ENCODE assay signal across 1 cellular context in the genomic region with DNA sequence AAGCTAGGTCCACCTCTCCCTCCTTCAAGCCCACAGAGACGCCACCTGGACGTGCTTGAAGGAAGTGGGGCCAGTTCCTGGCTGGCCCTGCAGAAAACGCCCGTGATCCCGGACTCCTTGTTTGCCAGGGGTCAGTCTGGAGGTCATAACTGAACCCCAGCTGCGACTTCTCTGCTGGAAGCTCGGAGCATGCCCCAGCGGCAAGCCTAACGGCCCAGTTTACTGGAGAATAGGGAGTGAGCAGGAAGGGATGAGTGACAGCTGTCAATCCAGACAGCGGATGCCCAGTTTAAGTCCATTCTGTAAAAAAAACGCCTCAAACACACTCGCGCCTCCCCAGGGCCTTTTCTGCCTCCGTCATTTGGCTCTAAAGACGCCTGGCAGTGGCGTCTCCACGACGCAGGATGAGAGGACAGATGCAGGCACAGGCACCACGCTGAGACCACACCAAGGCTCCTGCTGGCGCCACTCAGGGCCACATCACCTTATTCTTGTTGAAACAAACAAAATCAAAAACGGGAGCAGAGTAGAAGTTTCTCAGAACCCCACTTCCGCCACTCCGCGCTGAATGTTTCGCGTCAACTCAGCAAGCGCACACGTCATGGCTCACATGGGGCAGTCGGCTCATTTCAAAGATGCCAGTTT.
TF ChIP-seq lines count a peak whose summit lies in the region.

No MANE protein-coding gene starts in this region.

TF ChIP-seq in WTC11, 78 proteins besides CTCF, POLR2A, EP300 and RAD21 (continued from another document):
- TF ChIP-seq, protein P1, sequence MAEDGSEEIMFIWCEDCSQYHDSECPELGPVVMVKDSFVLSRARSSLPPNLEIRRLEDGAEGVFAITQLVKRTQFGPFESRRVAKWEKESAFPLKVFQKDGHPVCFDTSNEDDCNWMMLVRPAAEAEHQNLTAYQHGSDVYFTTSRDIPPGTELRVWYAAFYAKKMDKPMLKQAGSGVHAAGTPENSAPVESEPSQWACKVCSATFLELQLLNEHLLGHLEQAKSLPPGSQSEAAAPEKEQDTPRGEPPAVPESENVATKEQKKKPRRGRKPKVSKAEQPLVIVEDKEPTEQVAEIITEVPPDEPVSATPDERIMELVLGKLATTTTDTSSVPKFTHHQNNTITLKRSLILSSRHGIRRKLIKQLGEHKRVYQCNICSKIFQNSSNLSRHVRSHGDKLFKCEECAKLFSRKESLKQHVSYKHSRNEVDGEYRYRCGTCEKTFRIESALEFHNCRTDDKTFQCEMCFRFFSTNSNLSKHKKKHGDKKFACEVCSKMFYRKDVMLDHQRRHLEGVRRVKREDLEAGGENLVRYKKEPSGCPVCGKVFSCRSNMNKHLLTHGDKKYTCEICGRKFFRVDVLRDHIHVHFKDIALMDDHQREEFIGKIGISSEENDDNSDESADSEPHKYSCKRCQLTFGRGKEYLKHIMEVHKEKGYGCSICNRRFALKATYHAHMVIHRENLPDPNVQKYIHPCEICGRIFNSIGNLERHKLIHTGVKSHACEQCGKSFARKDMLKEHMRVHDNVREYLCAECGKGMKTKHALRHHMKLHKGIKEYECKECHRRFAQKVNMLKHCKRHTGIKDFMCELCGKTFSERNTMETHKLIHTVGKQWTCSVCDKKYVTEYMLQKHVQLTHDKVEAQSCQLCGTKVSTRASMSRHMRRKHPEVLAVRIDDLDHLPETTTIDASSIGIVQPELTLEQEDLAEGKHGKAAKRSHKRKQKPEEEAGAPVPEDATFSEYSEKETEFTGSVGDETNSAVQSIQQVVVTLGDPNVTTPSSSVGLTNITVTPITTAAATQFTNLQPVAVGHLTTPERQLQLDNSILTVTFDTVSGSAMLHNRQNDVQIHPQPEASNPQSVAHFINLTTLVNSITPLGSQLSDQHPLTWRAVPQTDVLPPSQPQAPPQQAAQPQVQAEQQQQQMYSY (CRISPR knock-in tag; IDR thresholded peaks at IDR 0.05) = no peak
- TF ChIP-seq, protein P2, sequence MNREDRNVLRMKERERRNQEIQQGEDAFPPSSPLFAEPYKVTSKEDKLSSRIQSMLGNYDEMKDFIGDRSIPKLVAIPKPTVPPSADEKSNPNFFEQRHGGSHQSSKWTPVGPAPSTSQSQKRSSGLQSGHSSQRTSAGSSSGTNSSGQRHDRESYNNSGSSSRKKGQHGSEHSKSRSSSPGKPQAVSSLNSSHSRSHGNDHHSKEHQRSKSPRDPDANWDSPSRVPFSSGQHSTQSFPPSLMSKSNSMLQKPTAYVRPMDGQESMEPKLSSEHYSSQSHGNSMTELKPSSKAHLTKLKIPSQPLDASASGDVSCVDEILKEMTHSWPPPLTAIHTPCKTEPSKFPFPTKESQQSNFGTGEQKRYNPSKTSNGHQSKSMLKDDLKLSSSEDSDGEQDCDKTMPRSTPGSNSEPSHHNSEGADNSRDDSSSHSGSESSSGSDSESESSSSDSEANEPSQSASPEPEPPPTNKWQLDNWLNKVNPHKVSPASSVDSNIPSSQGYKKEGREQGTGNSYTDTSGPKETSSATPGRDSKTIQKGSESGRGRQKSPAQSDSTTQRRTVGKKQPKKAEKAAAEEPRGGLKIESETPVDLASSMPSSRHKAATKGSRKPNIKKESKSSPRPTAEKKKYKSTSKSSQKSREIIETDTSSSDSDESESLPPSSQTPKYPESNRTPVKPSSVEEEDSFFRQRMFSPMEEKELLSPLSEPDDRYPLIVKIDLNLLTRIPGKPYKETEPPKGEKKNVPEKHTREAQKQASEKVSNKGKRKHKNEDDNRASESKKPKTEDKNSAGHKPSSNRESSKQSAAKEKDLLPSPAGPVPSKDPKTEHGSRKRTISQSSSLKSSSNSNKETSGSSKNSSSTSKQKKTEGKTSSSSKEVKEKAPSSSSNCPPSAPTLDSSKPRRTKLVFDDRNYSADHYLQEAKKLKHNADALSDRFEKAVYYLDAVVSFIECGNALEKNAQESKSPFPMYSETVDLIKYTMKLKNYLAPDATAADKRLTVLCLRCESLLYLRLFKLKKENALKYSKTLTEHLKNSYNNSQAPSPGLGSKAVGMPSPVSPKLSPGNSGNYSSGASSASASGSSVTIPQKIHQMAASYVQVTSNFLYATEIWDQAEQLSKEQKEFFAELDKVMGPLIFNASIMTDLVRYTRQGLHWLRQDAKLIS (CRISPR knock-in tag; IDR thresholded peaks at IDR 0.05; ENCODE audit: borderline replicate concordance) = no peak
- TF ChIP-seq TEAD1 (CRISPR knock-in tag; IDR thresholded peaks at IDR 0.05) = no peak
